1 cellular context compared by ENCODE assay signal in the genomic region with DNA sequence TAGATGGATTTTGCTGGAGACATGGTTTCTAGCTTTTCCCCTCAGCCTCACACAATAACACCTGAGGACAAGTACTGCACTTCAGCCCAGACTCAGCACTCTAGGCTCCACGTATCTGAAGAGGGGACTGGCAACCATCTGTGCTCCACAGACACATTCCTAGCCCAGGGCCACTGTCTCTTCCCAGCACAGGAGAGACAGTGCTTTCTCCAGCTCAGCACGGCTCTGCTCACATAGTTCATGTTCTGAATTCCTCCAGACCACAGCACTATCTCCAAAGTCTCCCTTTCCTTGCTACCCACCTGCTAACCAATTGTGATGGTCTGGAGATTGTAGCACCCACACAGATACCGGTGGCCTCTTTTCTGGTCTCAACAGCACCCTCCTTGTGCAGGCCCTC.
TF ChIP-seq lines count a peak whose summit lies in the region.

No MANE protein-coding gene starts in this region.

TF ChIP-seq in HCT116, 20 proteins besides CTCF, POLR2A, EP300 and RAD21:
- TF ChIP-seq ELF1 (IDR thresholded peaks at IDR 0.05; ENCODE audit: borderline replicate concordance, low read depth) (no peak), YY1 (IDR thresholded peaks at IDR 0.05; ENCODE audit: extremely low read depth, insufficient replicate concordance, low read depth, low read length) (no peak), EZH2 (IDR thresholded peaks at IDR 0.05) (no peak)
- TF ChIP-seq, protein P1, sequence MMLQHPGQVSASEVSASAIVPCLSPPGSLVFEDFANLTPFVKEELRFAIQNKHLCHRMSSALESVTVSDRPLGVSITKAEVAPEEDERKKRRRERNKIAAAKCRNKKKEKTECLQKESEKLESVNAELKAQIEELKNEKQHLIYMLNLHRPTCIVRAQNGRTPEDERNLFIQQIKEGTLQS (IDR thresholded peaks at IDR 0.05): no peak
- TF ChIP-seq, protein P2, sequence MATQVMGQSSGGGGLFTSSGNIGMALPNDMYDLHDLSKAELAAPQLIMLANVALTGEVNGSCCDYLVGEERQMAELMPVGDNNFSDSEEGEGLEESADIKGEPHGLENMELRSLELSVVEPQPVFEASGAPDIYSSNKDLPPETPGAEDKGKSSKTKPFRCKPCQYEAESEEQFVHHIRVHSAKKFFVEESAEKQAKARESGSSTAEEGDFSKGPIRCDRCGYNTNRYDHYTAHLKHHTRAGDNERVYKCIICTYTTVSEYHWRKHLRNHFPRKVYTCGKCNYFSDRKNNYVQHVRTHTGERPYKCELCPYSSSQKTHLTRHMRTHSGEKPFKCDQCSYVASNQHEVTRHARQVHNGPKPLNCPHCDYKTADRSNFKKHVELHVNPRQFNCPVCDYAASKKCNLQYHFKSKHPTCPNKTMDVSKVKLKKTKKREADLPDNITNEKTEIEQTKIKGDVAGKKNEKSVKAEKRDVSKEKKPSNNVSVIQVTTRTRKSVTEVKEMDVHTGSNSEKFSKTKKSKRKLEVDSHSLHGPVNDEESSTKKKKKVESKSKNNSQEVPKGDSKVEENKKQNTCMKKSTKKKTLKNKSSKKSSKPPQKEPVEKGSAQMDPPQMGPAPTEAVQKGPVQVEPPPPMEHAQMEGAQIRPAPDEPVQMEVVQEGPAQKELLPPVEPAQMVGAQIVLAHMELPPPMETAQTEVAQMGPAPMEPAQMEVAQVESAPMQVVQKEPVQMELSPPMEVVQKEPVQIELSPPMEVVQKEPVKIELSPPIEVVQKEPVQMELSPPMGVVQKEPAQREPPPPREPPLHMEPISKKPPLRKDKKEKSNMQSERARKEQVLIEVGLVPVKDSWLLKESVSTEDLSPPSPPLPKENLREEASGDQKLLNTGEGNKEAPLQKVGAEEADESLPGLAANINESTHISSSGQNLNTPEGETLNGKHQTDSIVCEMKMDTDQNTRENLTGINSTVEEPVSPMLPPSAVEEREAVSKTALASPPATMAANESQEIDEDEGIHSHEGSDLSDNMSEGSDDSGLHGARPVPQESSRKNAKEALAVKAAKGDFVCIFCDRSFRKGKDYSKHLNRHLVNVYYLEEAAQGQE (IDR thresholded peaks at IDR 0.05; ENCODE audit: low read depth): no peak
